In the genomic region with DNA sequence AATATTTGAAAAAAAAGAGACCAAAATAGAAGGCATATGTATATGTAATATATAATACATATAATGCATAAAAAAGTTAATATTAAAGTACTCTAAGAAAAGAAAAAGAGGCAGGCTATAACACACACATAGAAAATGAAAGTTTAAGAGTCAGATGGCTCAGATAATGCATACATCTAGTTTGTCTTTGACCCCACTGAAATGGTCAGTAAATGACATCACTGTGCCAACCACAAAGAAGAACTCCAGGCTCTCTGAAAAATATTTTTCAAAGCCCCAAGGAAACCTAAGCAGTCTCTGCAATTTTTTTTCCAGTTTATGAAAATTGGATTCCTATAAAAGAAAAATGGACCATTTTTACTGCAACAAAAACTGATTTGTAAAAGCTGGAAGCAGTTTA, we compare ENCODE assay signal across 24 cellular contexts. TPM values are rescaled to one million over a fixed set of nuclear protein-coding genes. Genes with fewer than 3 reads are reported as not detected.
DNase-seq lines count a peak whose midpoint lies in the region; ATAC-seq, FAIRE-seq and TF ChIP-seq lines count a peak whose summit lies in the region.
"Had no signal": no experiment of that assay in that cellular context is flagged by ENCODE, and none has a peak within 500 bp of the region (broad histone marks: within the 10 kb centered on the region; RNA-seq: fewer than 3 reads in every experiment).

No MANE protein-coding gene starts in this region.

- TF ChIP-seq CTCF in HFFc6 (IDR thresholded peaks at IDR 0.05) (no peak), astrocyte (IDR thresholded peaks at IDR 0.05; ENCODE audit: insufficient read depth, low read depth, low read length) (no peak), Caco-2 (IDR thresholded peaks at IDR 0.05; ENCODE audit: insufficient read depth in 1 of 2, low read depth in 1 of 2, low read length in 1 of 2, severe bottlenecking in 1 of 2, unreplicated experiment in 1 of 2) (no peak), stomach (IDR thresholded peaks at IDR 0.05) (no peak)

- no peak for TF ChIP-seq POLR2A in stomach (IDR thresholded peaks at IDR 0.05)

- no peak overlapping the region for H3K4me3 Mint-ChIP-seq in HFFc6
- no peak overlapping the region for H3K4me3 Mint-ChIP-seq in astrocyte (ENCODE audit: unreplicated experiment)
- H3K4me3 Mint-ChIP-seq in Caco-2 (ENCODE audit: unreplicated experiment): no peak overlapping the region
- H3K4me3 Mint-ChIP-seq: activated naive CD8-positive, alpha-beta T cell treated with anti-CD3 and anti-CD28 coated beads, Interleukin-2, amount 50 U/mL, for 24 hours; activated T-helper 17 cell treated with anti-CD3 and anti-CD28 coated beads, Interleukin-2, amount 50 U/mL, for 72 hours; memory B cell; nephron progenitor cell had no signal

- H3K27ac Mint-ChIP-seq in HFFc6 (no peak overlapping the region), astrocyte (ENCODE audit: unreplicated experiment) (no peak overlapping the region), Caco-2 (ENCODE audit: unreplicated experiment) (no peak overlapping the region)
- H3K27ac Mint-ChIP-seq: activated naive CD8-positive, alpha-beta T cell treated with anti-CD3 and anti-CD28 coated beads, Interleukin-2, amount 50 U/mL, for 24 hours; activated T-helper 17 cell treated with anti-CD3 and anti-CD28 coated beads, Interleukin-2, amount 50 U/mL, for 72 hours; memory B cell; nephron progenitor cell had no signal

- no peaks in the 10 kb centered on the region for H4K20me1 ChIP-seq in astrocyte (ENCODE audit: insufficient read depth, low read length)

- POLR2A ChIA-PET in Caco-2 (lab: Charles Lee): interaction anchor here (0.6 kb wide), 1 partner anchor 56 kb away, joined by 4 read pairs; no protein-coding TSS in a partner anchor

- H3K27me3 Mint-ChIP-seq in HFFc6 (ENCODE audit: insufficient read depth) (no peaks in the 10 kb centered on the region), astrocyte (ENCODE audit: low read depth, unreplicated experiment) (no peaks in the 10 kb centered on the region), Caco-2 (ENCODE audit: insufficient read depth, unreplicated experiment) (no peaks in the 10 kb centered on the region)
- H3K27me3 Mint-ChIP-seq: activated naive CD8-positive, alpha-beta T cell treated with anti-CD3 and anti-CD28 coated beads, Interleukin-2, amount 50 U/mL, for 24 hours; activated T-helper 17 cell treated with anti-CD3 and anti-CD28 coated beads, Interleukin-2, amount 50 U/mL, for 72 hours; memory B cell had no signal

- TF ChIP-seq EP300 in stomach (IDR thresholded peaks at IDR 0.05): no peak

- H3K4me1 Mint-ChIP-seq in HFFc6 (ENCODE audit: low read depth) (peaks cover 6% of the 10 kb centered on the region), astrocyte (ENCODE audit: low read depth, unreplicated experiment) (peaks cover 2% of the 10 kb centered on the region), Caco-2 (ENCODE audit: low read depth, unreplicated experiment) (no peaks in the 10 kb centered on the region)
- H3K4me1 Mint-ChIP-seq: activated naive CD8-positive, alpha-beta T cell treated with anti-CD3 and anti-CD28 coated beads, Interleukin-2, amount 50 U/mL, for 24 hours; activated T-helper 17 cell treated with anti-CD3 and anti-CD28 coated beads, Interleukin-2, amount 50 U/mL, for 72 hours; memory B cell had no signal

- no peaks in the 10 kb centered on the region for H3K27me3 ChIP-seq in astrocyte (ENCODE audit: insufficient read depth, low read length)
- H3K27me3 ChIP-seq in Caco-2 (replicated peaks; ENCODE audit: control insufficient read depth, insufficient read depth, low read length): no peaks in the 10 kb centered on the region
- H3K27me3 ChIP-seq in stomach: no peaks in the 10 kb centered on the region
- H3K27me3 ChIP-seq: upper lobe of left lung had no signal

- H2AFZ ChIP-seq in astrocyte (ENCODE audit: low read depth, low read length): no peak overlapping the region

- intact Hi-C loops in Caco-2 (cut with micrococcal nuclease; ENCODE audit: unreplicated experiment) (no loop called here), stomach (cut with DNase I; ENCODE audit: low total_unique reads) (no loop called here)

- H3K9me3 ChIP-seq in astrocyte (ENCODE audit: insufficient read depth, low read depth, low read length): no peaks in the 10 kb centered on the region
- no peaks in the 10 kb centered on the region for H3K9me3 ChIP-seq in Caco-2
- H3K9me3 ChIP-seq in stomach: no peaks in the 10 kb centered on the region
- H3K9me3 ChIP-seq: upper lobe of left lung had no signal

- no peak overlapping the region for H3K4me2 ChIP-seq in astrocyte (ENCODE audit: low read length)

- no peaks in the 10 kb centered on the region; the same call in 1 of the 2 replicates for H3K36me3 Mint-ChIP-seq in HFFc6 (ENCODE audit: low read depth)
- H3K36me3 Mint-ChIP-seq in astrocyte (ENCODE audit: low read depth, unreplicated experiment): peaks cover 1% of the 10 kb centered on the region
- H3K36me3 Mint-ChIP-seq in Caco-2 (ENCODE audit: insufficient read depth, unreplicated experiment): no peaks in the 10 kb centered on the region

- peak; percentile 8 for DNase-seq in AG08396 (ENCODE audit: low spot score)
- peak; percentile 8 for DNase-seq in HFFc6
- peak; percentile 46 for DNase-seq in astrocyte (ENCODE audit: low read depth)
- peak; percentile 3 for DNase-seq in fibroblast of the conjunctiva (ENCODE audit: low read depth)
- DNase-seq in Caco-2: no peak
- DNase-seq in DMS79 (lab: John Stamatoyannopoulos, UW): no peak
- no peak for DNase-seq in stomach
- DNase-seq: 8988T; activated naive CD8-positive, alpha-beta T cell treated with anti-CD3 and anti-CD28 coated beads, Interleukin-2, amount 50 U/mL, for 24 hours; cerebellar nuclear complex; DMS53; NCI-H187 treated with DMSO at 0.1 percent for 48 hours; NCI-H524 treated with DMSO at 0.1 percent for 48 hours; nephron progenitor cell; SIG-M5; stimulated activated CD4-positive, alpha-beta T cell treated with anti-CD3 and anti-CD28 coated beads, Interleukin-15, amount 100 ng/mL, for 24 hours; stimulated activated naive CD8-positive, alpha-beta T cell treated with anti-CD3 and anti-CD28 coated beads, Interleukin-15, Interleukin-2, amounts not matched to agents 100 U/mL and 50 U/mL, for 24 hours; T-helper 2 cell; upper lobe of left lung had no signal

- no peak overlapping the region for H3K27ac ChIP-seq in astrocyte (ENCODE audit: low read depth, low read length)
- H3K27ac ChIP-seq in stomach: no peak overlapping the region
- H3K27ac ChIP-seq: C4-2B, upper lobe of left lung had no signal

- peaks cover 3% of the 10 kb centered on the region for H3K4me1 ChIP-seq in astrocyte (ENCODE audit: insufficient read depth, low read length)
- H3K4me1 ChIP-seq in Caco-2: no peaks in the 10 kb centered on the region
- H3K4me1 ChIP-seq in stomach: no peaks in the 10 kb centered on the region
- H3K4me1 ChIP-seq: upper lobe of left lung had no signal

- no peak for ATAC-seq in GM21367 (IDR thresholded peaks at IDR 0.05; ENCODE audit: unreplicated experiment)
- ATAC-seq: activated CD4-positive, CD25-positive, alpha-beta regulatory T cell treated with anti-CD3 and anti-CD28 coated beads, Interleukin-2, amount 50 U/mL, for 24 hours; activated naive CD8-positive, alpha-beta T cell treated with anti-CD3 and anti-CD28 coated beads, Interleukin-2, amount 50 U/mL, for 24 hours; activated T-helper 17 cell treated with anti-CD3 and anti-CD28 coated beads, Interleukin-2, amount 50 U/mL, for 72 hours; stimulated activated naive CD8-positive, alpha-beta T cell treated with anti-CD3 and anti-CD28 coated beads, Interleukin-15, Interleukin-2, amounts not matched to agents 100 U/mL and 50 U/mL, for 24 hours had no signal

- CTCF ChIA-PET in Caco-2 (lab: Charles Lee): no interaction called here

- H3K4me3 ChIP-seq in astrocyte (ENCODE audit: insufficient read depth, low read depth, low read length) (no peak overlapping the region), Caco-2 (ENCODE audit: low read depth, low read length) (no peak overlapping the region), stomach (no peak overlapping the region)
- H3K4me3 ChIP-seq: upper lobe of left lung had no signal

- FAIRE-seq in astrocyte (lab: Jason Lieb, UNC): no peak

- no peaks in the 10 kb centered on the region for H3K79me2 ChIP-seq in astrocyte (ENCODE audit: insufficient read depth, low read length)

- no peak overlapping the region for H3K9ac ChIP-seq in astrocyte (ENCODE audit: low read length)

- BruUV-seq in Caco-2 (replicated peaks; lab: Mats Ljungman, UMichigan): no TSS peak

- H3K9me3 Mint-ChIP-seq in HFFc6 (no peaks in the 10 kb centered on the region), astrocyte (ENCODE audit: unreplicated experiment) (no peaks in the 10 kb centered on the region), Caco-2 (ENCODE audit: unreplicated experiment) (no peaks in the 10 kb centered on the region)
- H3K9me3 Mint-ChIP-seq: activated naive CD8-positive, alpha-beta T cell treated with anti-CD3 and anti-CD28 coated beads, Interleukin-2, amount 50 U/mL, for 24 hours; activated T-helper 17 cell treated with anti-CD3 and anti-CD28 coated beads, Interleukin-2, amount 50 U/mL, for 72 hours; memory B cell; nephron progenitor cell had no signal

- H3K36me3 ChIP-seq in astrocyte (ENCODE audit: insufficient read depth, low read length) (no peaks in the 10 kb centered on the region), Caco-2 (ENCODE audit: control insufficient read depth, insufficient read depth, low read length) (no peaks in the 10 kb centered on the region), stomach (peaks cover 0 to 24% (median 20%) of the 10 kb centered on the region in 4 donors)

RNA-seq across cellular contexts. Expression of a gene that starts 55.4 kb away (rescaled TPM):
- 1 to 10 TPM; 4.4 to 5.2 (median 4.7) TPM for total RNA-seq in HFFc6 (2021; fragmentation: NEBNext Ultra II Directional; extraction: Animal tissue kit (Norgen Biotek cat#: 25700))
- 5.6 and 6.2 TPM in 2 replicates for total RNA-seq in astrocyte
- 5.9 and 6.7 TPM in 2 replicates for total RNA-seq in Caco-2 (2022)
- 10 to 100 TPM in 3 of 5 donors, 1 to 10 TPM in 2; 2.3 to 17.1 (median 10.9) TPM for total RNA-seq in stomach
- 1 to 10 TPM; 3.5 to 5.0 (median 4.3) TPM for polyA plus RNA-seq in stomach

Comparison
In these comparisons a context has a peak if more than half of its experiments do, and no peak if none do; other contexts are left out.
1. DNase-seq: peak in AG08396 (single experiment), HFFc6 (single experiment), astrocyte (single experiment) and fibroblast of the conjunctiva (single experiment); none in Caco-2 (0 of 2), DMS79 (single experiment) and stomach (single experiment).